ENCODE assay signal across 9 cellular contexts in genomic region chr3:47664519-47664918, GRCh38.
DNase-seq lines count a peak whose midpoint lies in the region; ATAC-seq and TF ChIP-seq lines count a peak whose summit lies in the region.
"Had no signal": no experiment of that assay in that cellular context is flagged by ENCODE, and none has a peak within 500 bp of the region (broad histone marks: within the 10 kb centered on the region; RNA-seq: fewer than 3 reads in every experiment).

No MANE protein-coding gene starts in this region.

- peaks cover 5% of the 10 kb centered on the region; the same call in 1 of the 2 replicates for H3K36me3 ChIP-seq in BE2C
- peaks cover 7% of the 10 kb centered on the region; the same call in 1 of the 2 replicates for H3K36me3 ChIP-seq in iPS DF 6.9 (ENCODE audit: control insufficient read depth, insufficient read depth, low read length)

- no peak overlapping the region for H2BK15ac ChIP-seq in H9 (ENCODE audit: low read depth, low read length)

- H3K4me1 Mint-ChIP-seq in H9: no peaks in the 10 kb centered on the region

- H3K27me3 Mint-ChIP-seq in H9 (ENCODE audit: low read depth): no peaks in the 10 kb centered on the region

- H3K27ac ChIP-seq in H9 (ENCODE audit: insufficient read length, low read depth, low read length): no peak overlapping the region
- H3K27ac ChIP-seq in iPS DF 6.9 (ENCODE audit: low read length): no peak overlapping the region
- H3K27ac ChIP-seq: heart left ventricle had no signal

- H3K18ac ChIP-seq in H9 (ENCODE audit: insufficient read length, low read depth, low read length): no peak overlapping the region

- H3K4me3 ChIP-seq in BE2C (ENCODE audit: low read depth, low read length) (no peak overlapping the region), iPS DF 6.9 (ENCODE audit: low read length) (no peak overlapping the region)
- H3K4me3 ChIP-seq: heart left ventricle had no signal

- ATAC-seq in SK-N-SH treated with all-trans-retinoic acid at 6 μM for 48 hours (peak; percentile 59), GM18868 (IDR thresholded peaks at IDR 0.05; ENCODE audit: unreplicated experiment) (no peak), HG03280 (IDR thresholded peaks at IDR 0.05; ENCODE audit: unreplicated experiment) (no peak), HG02678 (IDR thresholded peaks at IDR 0.05; ENCODE audit: unreplicated experiment) (no peak)
- ATAC-seq: heart left ventricle had no signal

- no peaks in the 10 kb centered on the region for H3K79me2 ChIP-seq in H9 (ENCODE audit: insufficient read depth, low read length)

- H2BK12ac ChIP-seq in H9 (ENCODE audit: insufficient read length, low read depth, low read length): no peak overlapping the region

- no peak overlapping the region for H3K4me2 ChIP-seq in H9 (ENCODE audit: insufficient read depth, insufficient read length, low read length)

- H2AFZ ChIP-seq in H9 (ENCODE audit: low read length): no peak overlapping the region

- DNase-seq in BE2C: no peak
- DNase-seq in H9: no peak
- DNase-seq in iPS DF 6.9 (ENCODE audit: low read depth, low spot score): peak; percentile 13
- DNase-seq in NCI-H1694 treated with DMSO at 0.1 percent for 48 hours (lab: John Stamatoyannopoulos, UW): no peak
- DNase-seq: heart left ventricle had no signal

- H3K4ac ChIP-seq in H9 (ENCODE audit: low read depth, low read length): no peak overlapping the region

- H3K9me3 Mint-ChIP-seq in H9: peaks cover 2 to 4% of the 10 kb centered on the region in 2 experiments; a peak in 4 of 5 replicates

- no peak overlapping the region for H3K9ac ChIP-seq in H9 (ENCODE audit: extremely low read depth, insufficient read length, low read length)

- H3K9me3 ChIP-seq in BE2C (no peaks in the 10 kb centered on the region), H9 (ENCODE audit: control insufficient read depth, low read depth, low read length) (no peaks in the 10 kb centered on the region), iPS DF 6.9 (ENCODE audit: control insufficient read depth, insufficient read depth, low read length) (no peaks in the 10 kb centered on the region)
- H3K9me3 ChIP-seq: heart left ventricle had no signal

- no peak overlapping the region for H3T11ph ChIP-seq in H9 (ENCODE audit: low read length)

- TF ChIP-seq CTCF in BE2C (IDR thresholded peaks at IDR 0.05; ENCODE audit: low read depth, low read length) (peak; percentile 28; the same call in 1 of the 2 replicates), H9 (conservative IDR thresholded peaks at IDR 0.05) (peak; percentile 54)

- no peaks in the 10 kb centered on the region for H3K23me2 ChIP-seq in H9 (ENCODE audit: insufficient read length, low read depth, low read length, poor library complexity, severe bottlenecking)

- H3K27me3 ChIP-seq in BE2C (no peaks in the 10 kb centered on the region), H9 (ENCODE audit: insufficient read depth, low read length) (no peaks in the 10 kb centered on the region), iPS DF 6.9 (ENCODE audit: control insufficient read depth, insufficient read depth, low read length) (no peaks in the 10 kb centered on the region)
- H3K27me3 ChIP-seq: heart left ventricle had no signal

- no peak overlapping the region for H4K8ac ChIP-seq in H9 (replicated peaks; ENCODE audit: insufficient read length, low read depth, low read length)

- no peaks in the 10 kb centered on the region for H3K79me1 ChIP-seq in H9 (ENCODE audit: insufficient read depth, low read depth, low read length, poor library complexity, severe bottlenecking)

- H2AK5ac ChIP-seq in H9 (ENCODE audit: insufficient read length, low read length): no peak overlapping the region

- H3K27ac Mint-ChIP-seq in H9: no peak overlapping the region; a peak in 1 of 7 replicates

- WGBS in H9 (ENCODE audit: extremely low coverage, insufficient read length, low lambda C conversion rate): no CpG with 5 or more reads among the region's 2 CpGs
- no CpG with 5 or more reads among the region's 2 CpGs for WGBS in iPS DF 6.9 (ENCODE audit: insufficient coverage, insufficient read length)

- no peak overlapping the region for H2BK5ac ChIP-seq in H9 (ENCODE audit: insufficient read length, low read length)

- no peak overlapping the region for H3K56ac ChIP-seq in H9 (ENCODE audit: insufficient read length, low read depth, low read length)

- no peak overlapping the region for H2BK120ac ChIP-seq in H9 (ENCODE audit: low read depth, low read length, poor library complexity, severe bottlenecking)

- no peak overlapping the region for H3K23ac ChIP-seq in H9 (ENCODE audit: insufficient read length, low read depth, low read length)

- H3K36me3 Mint-ChIP-seq in H9 (ENCODE audit: insufficient read depth in 1 of 3, low read depth in 3 of 3): peaks cover 45 to 71% (median 61%) of the 10 kb centered on the region in 3 experiments

- H3K4me1 ChIP-seq in BE2C: no peaks in the 10 kb centered on the region
- H3K4me1 ChIP-seq in H9 (ENCODE audit: insufficient read depth, low read length): no peaks in the 10 kb centered on the region
- H3K4me1 ChIP-seq in iPS DF 6.9 (ENCODE audit: control insufficient read depth, insufficient read depth, low read length): no peaks in the 10 kb centered on the region
- H3K4me1 ChIP-seq: heart left ventricle had no signal

- H4K5ac ChIP-seq in H9 (ENCODE audit: insufficient read length, low read depth, low read length): no peak overlapping the region

- H4K20me1 ChIP-seq in H9 (ENCODE audit: control insufficient read depth, insufficient read depth, insufficient read length): no peaks in the 10 kb centered on the region

- H3K4me3 Mint-ChIP-seq in H9: no peak overlapping the region

- H4K91ac ChIP-seq in H9 (ENCODE audit: insufficient read length, low read depth, low read length): no peak overlapping the region

- no peak overlapping the region for H2BK20ac ChIP-seq in H9 (ENCODE audit: low read depth, low read length, poor library complexity, severe bottlenecking)

- no peak overlapping the region for H3K14ac ChIP-seq in H9 (ENCODE audit: insufficient read depth, low read length)

TF ChIP-seq in SK-N-SH treated with all-trans-retinoic acid at 6 μM for 48 hours, 23 proteins besides CTCF, POLR2A, EP300 and RAD21 (continues in another document):
- TF ChIP-seq ZFP30 (CRISPR knock-in tag; IDR thresholded peaks at IDR 0.05) (no peak), ARNTL (CRISPR knock-in tag; IDR thresholded peaks at IDR 0.05; ENCODE audit: borderline replicate concordance, low read depth) (no peak), TOX (CRISPR knock-in tag; IDR thresholded peaks at IDR 0.05; ENCODE audit: borderline replicate concordance) (no peak), TCF4 (CRISPR knock-in tag; IDR thresholded peaks at IDR 0.05; ENCODE audit: borderline replicate concordance) (no peak), PATZ1 (CRISPR knock-in tag; IDR thresholded peaks at IDR 0.05; ENCODE audit: borderline replicate concordance) (no peak), GLIS3 (CRISPR knock-in tag; IDR thresholded peaks at IDR 0.05) (no peak), PPARA (CRISPR knock-in tag; IDR thresholded peaks at IDR 0.05; ENCODE audit: borderline replicate concordance) (no peak), ESRRG (CRISPR knock-in tag; IDR thresholded peaks at IDR 0.05) (no peak), ZNF565 (CRISPR knock-in tag; conservative IDR thresholded peaks at IDR 0.05; ENCODE audit: low read depth) (no peak), ISL1 (CRISPR knock-in tag; IDR thresholded peaks at IDR 0.05) (no peak)
- TF ChIP-seq, protein P1, sequence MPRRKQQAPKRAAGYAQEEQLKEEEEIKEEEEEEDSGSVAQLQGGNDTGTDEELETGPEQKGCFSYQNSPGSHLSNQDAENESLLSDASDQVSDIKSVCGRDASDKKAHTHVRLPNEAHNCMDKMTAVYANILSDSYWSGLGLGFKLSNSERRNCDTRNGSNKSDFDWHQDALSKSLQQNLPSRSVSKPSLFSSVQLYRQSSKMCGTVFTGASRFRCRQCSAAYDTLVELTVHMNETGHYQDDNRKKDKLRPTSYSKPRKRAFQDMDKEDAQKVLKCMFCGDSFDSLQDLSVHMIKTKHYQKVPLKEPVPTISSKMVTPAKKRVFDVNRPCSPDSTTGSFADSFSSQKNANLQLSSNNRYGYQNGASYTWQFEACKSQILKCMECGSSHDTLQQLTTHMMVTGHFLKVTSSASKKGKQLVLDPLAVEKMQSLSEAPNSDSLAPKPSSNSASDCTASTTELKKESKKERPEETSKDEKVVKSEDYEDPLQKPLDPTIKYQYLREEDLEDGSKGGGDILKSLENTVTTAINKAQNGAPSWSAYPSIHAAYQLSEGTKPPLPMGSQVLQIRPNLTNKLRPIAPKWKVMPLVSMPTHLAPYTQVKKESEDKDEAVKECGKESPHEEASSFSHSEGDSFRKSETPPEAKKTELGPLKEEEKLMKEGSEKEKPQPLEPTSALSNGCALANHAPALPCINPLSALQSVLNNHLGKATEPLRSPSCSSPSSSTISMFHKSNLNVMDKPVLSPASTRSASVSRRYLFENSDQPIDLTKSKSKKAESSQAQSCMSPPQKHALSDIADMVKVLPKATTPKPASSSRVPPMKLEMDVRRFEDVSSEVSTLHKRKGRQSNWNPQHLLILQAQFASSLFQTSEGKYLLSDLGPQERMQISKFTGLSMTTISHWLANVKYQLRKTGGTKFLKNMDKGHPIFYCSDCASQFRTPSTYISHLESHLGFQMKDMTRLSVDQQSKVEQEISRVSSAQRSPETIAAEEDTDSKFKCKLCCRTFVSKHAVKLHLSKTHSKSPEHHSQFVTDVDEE (CRISPR knock-in tag; IDR thresholded peaks at IDR 0.05): no peak
